ENCODE assay signal across 8 cellular contexts in the genomic region with DNA sequence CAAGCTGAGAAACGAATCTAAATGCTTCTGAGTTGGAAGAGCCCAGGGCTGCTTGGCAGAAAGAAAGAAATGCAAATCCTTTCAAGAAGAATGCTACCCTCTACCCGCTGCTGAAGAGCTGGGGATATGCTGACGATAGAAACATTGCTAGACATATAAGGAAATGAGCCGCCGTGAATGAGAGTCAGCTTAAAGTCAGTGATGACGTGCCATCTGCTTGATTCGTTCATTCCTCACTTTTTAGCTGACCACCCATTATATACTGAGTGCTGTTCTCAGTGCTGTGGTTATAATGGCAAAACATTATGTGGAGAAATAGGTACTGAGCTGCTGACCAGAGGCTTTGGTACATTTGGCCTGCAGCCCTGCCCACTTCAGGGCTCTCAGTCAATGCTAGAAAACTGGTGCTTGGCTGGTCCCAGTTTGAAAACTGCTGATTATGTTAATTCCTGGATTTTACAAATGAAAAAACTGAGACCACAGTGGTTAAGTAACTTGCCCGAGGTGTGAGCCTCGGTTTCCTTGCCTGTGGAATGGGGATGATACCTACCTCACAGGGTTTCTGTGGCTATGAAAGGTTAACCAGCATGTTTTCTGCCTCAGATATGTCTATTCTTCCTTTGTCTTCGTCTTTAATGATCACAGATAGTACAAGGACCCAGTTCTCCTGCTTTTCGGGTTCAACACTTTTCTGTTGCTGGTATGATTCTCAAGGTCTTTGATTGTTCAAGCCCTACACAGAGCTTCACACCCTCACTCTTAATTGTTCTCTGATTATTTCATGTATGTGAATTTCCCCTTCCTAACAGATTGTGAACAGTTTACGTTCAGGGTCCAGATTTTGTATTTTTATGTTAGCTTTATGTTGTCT. TPM values are rescaled to one million over a fixed set of nuclear protein-coding genes. Genes with fewer than 3 reads are reported as not detected.
DNase-seq lines count a peak whose midpoint lies in the region; ATAC-seq lines count a peak whose summit lies in the region.

No MANE protein-coding gene starts in this region.

- DNase-seq in AG08396 (ENCODE audit: low spot score), result peak; percentile 65
- DNase-seq in LHCN-M2 (ENCODE audit: low read depth), result peak; percentile 48
- DNase-seq in cerebellum (ENCODE audit: low spot score), result peak; percentile 28
- peak; percentile 72 for DNase-seq in medulla oblongata (ENCODE audit: extremely low spot score)
- no peak for DNase-seq in cortex of kidney (lab: John Stamatoyannopoulos, UW)
- no peak for DNase-seq in stimulated activated CD4-positive, alpha-beta T cell treated with anti-CD3 and anti-CD28 coated beads, Interleukin-4, amount 100 ng/mL, for 24 hours

- ATAC-seq in GM18909 (IDR thresholded peaks at IDR 0.05; ENCODE audit: poor library complexity, unreplicated experiment), result no peak
- no peak for ATAC-seq in GM18520 (IDR thresholded peaks at IDR 0.05; ENCODE audit: unreplicated experiment)

RNA-seq across cellular contexts. Expression of a gene that starts 27.7 kb away (rescaled TPM):
- total RNA-seq in LHCN-M2 (2014; rRNA removed), result 79.6 and 95.8 TPM in 2 replicates
- polyA plus RNA-seq in LHCN-M2 (2012), result 11.4 TPM
- 474 TPM for total RNA-seq in cerebellum

Comparison
In these comparisons a context has a peak if more than half of its experiments do, and no peak if none do; other contexts are left out.
1. DNase-seq: peak in AG08396 (single experiment), LHCN-M2 (single experiment), cerebellum (single experiment) and medulla oblongata (single experiment); none in cortex of kidney (single experiment) and stimulated activated CD4-positive, alpha-beta T cell treated with anti-CD3 and anti-CD28 coated beads, Interleukin-4, amount 100 ng/mL, for 24 hours (single experiment).